In genomic region chr15:98874773-98875172, GRCh38 we compare ENCODE assay signal across 15 cellular contexts.
DNase-seq lines count a peak whose midpoint lies in the region; ATAC-seq, FAIRE-seq and TF ChIP-seq lines count a peak whose summit lies in the region.
"Had no signal": no experiment of that assay in that cellular context is flagged by ENCODE, and none has a peak within 500 bp of the region (broad histone marks: within the 10 kb centered on the region; RNA-seq: fewer than 3 reads in every experiment).

No MANE protein-coding gene starts in this region.

- H3K4me1 Mint-ChIP-seq in MCF 10A (ENCODE audit: insufficient read depth, unreplicated experiment) = peaks cover 46% of the 10 kb centered on the region

- peak overlapping the region in 3 of 4 donors; percentile 16 to 72 (median 46) for H3K27ac ChIP-seq in upper lobe of left lung

- ATAC-seq in mucosa of descending colon (peak; percentile 25), upper lobe of left lung (ENCODE audit: low FRiP score in 2 of 2) (no peak), GM21515 (IDR thresholded peaks at IDR 0.05; ENCODE audit: unreplicated experiment) (no peak)

- peak; percentile 50 for DNase-seq in SIG-M5 treated with dmso at 0.1 percent for 504 hours (lab: John Stamatoyannopoulos, UW; ENCODE audit: unreplicated experiment)
- DNase-seq in SIG-M5 (lab: John Stamatoyannopoulos, UW) = no peak
- DNase-seq in MCF 10A (ENCODE audit: unreplicated experiment) = peak; percentile 62
- no peak for DNase-seq in mucosa of descending colon
- no peak for DNase-seq in upper lobe of left lung
- DNase-seq in GM12892 (ENCODE audit: insufficient read length) = no peak
- no peak for DNase-seq in SW480 (ENCODE audit: low spot score)
- DNase-seq: ACHN; KBM-7; NCI-H446; stimulated activated CD4-positive, alpha-beta T cell treated with anti-CD3 and anti-CD28 coated beads, Interleukin-4, amount 100 ng/mL, for 24 hours had no signal

- BruUV-seq in MCF 10A (replicated peaks; lab: Mats Ljungman, UMichigan) = no TSS peak

- FAIRE-seq in GM12892 (lab: Jason Lieb, UNC) = no peak
- FAIRE-seq: H1 had no signal

- 48 to 60% methylated on average over 8 of the region's 8 CpGs for WGBS in upper lobe of left lung, 2 donors

- TF ChIP-seq EP300 in upper lobe of left lung (IDR thresholded peaks at IDR 0.05) = no peak

- peak overlapping the region; percentile 69 for H3K4me3 Mint-ChIP-seq in MCF 10A (ENCODE audit: unreplicated experiment)

- H3K27ac Mint-ChIP-seq in MCF 10A (ENCODE audit: low read depth, unreplicated experiment) = peak overlapping the region; percentile 89

- peaks cover 6% of the 10 kb centered on the region for H3K9me3 Mint-ChIP-seq in MCF 10A (ENCODE audit: unreplicated experiment)
- H3K9me3 Mint-ChIP-seq: neural crest cell had no signal

- H3K4me3 ChIP-seq in mucosa of descending colon = no peak overlapping the region
- H3K4me3 ChIP-seq in upper lobe of left lung = no peak overlapping the region
- H3K4me3 ChIP-seq: tibial nerve had no signal

- H3K9me3 ChIP-seq in mucosa of descending colon (no peaks in the 10 kb centered on the region), upper lobe of left lung (no peaks in the 10 kb centered on the region)
- H3K9me3 ChIP-seq: tibial nerve had no signal

- no peak for TF ChIP-seq POLR2A in upper lobe of left lung (IDR thresholded peaks at IDR 0.05)
- TF ChIP-seq POLR2A in GM12892 (IDR thresholded peaks at IDR 0.05; ENCODE audit: low read depth, low read length) = no peak

- no peaks in the 10 kb centered on the region for H3K27me3 Mint-ChIP-seq in MCF 10A (ENCODE audit: insufficient read depth, unreplicated experiment)

- CTCF ChIA-PET in MCF 10A (lab: Yijun Ruan, JAX) = interaction anchor here (0.6 to 4.9 kb wide), 8 partner anchors 18 to 1859 kb away, joined by 3 to 36 read pairs (median 4); no protein-coding TSS in a partner anchor

- no peaks in the 10 kb centered on the region for H3K4me1 ChIP-seq in mucosa of descending colon (ENCODE audit: low read depth)
- H3K4me1 ChIP-seq in upper lobe of left lung = peaks cover 34 to 38% (median 37%) of the 10 kb centered on the region in 4 donors

- H3K36me3 ChIP-seq in mucosa of descending colon (ENCODE audit: low read depth) (no peaks in the 10 kb centered on the region), upper lobe of left lung (no peaks in the 10 kb centered on the region)
- H3K36me3 ChIP-seq: tibial nerve had no signal

- intact Hi-C loops in MCF 10A (cut with micrococcal nuclease) = loop anchor here (2.0 kb wide), 1 partner anchor 224 kb away; no protein-coding TSS in a partner anchor
- intact Hi-C loops in mucosa of descending colon (cut with DNase I, micrococcal nuclease) = no loop called here

- TF ChIP-seq CTCF in MCF 10A (IDR thresholded peaks at IDR 0.05; ENCODE audit: unreplicated experiment) (no peak), mucosa of descending colon (IDR thresholded peaks at IDR 0.05) (no peak), upper lobe of left lung (IDR thresholded peaks at IDR 0.05) (no peak)

- H3K36me3 Mint-ChIP-seq in MCF 10A (ENCODE audit: insufficient read depth, unreplicated experiment) = peaks cover 7% of the 10 kb centered on the region

- POLR2A ChIA-PET in MCF 10A (lab: Yijun Ruan, JAX) = interaction anchor here (0.8 to 6.3 kb wide), 23 partner anchors 8 to 228 kb away, joined by 3 to 148 read pairs (median 7); partner anchors contain the start of gene IGF1R

- no peaks in the 10 kb centered on the region for H3K27me3 ChIP-seq in upper lobe of left lung
- H3K27me3 ChIP-seq: tibial nerve had no signal

Comparison
In these comparisons a context has a peak if more than half of its experiments do, and no peak if none do; other contexts are left out.
1. DNase-seq: peak in SIG-M5 treated with dmso at 0.1 percent for 504 hours (single experiment) and MCF 10A (single experiment); none in SIG-M5 (single experiment), mucosa of descending colon (0 of 3), upper lobe of left lung (0 of 2), GM12892 (single experiment) and SW480 (single experiment).